8 cellular contexts compared by ENCODE assay signal in the genomic region with DNA sequence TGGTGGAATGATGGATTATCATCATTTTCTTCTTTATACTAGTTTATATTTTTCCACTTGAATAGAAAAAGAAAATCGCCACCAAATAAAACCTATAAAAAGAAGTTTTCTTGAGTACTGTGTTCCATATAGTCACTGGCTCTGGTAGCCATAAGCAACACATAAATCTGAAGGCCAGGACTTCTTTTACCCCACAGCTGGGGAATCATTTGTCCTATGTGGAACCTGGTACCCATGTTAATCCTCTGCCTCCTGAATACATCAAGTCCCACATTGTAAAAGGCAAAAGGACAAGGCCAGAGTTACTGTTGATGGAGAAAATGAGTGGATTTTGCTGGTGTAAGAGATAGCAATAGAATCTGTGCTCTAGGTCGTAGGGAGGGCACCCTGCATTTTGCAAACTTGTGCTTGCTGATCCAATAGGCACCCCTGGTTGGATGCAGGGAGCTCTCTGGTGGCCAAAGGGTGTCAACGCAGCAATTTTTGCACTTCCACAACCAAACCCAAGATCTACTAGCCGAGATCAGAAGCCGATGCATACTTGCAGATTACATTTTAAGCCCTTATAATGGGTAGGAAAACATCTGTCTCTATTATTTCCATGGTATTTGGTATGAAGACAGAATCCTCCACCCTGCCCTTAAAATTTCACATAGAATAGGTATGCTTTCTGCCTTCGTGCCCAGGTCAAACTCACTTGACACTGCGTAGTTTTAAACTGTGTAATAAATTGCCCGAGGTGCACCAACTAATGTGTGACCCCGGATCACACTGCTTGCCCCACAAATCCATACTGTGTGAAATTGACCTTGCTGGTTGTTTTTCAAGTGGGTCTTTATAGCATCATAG.
DNase-seq lines count a peak whose midpoint lies in the region; ATAC-seq, FAIRE-seq and TF ChIP-seq lines count a peak whose summit lies in the region.

No MANE protein-coding gene starts in this region.

- no peak overlapping the region for H3K4me3 ChIP-seq in bronchial epithelial cell (ENCODE audit: low read depth, low read length)

- peak; percentile 79 for ATAC-seq in GM21360 (IDR thresholded peaks at IDR 0.05; ENCODE audit: unreplicated experiment)
- no peak for ATAC-seq in HG03196 (IDR thresholded peaks at IDR 0.05; ENCODE audit: unreplicated experiment)

- peak; percentile 24 for DNase-seq in DMS153 (lab: John Stamatoyannopoulos, UW)
- DNase-seq in LoVo (ENCODE audit: low spot score), result peak; percentile 55
- DNase-seq in RPMI8226, result peak; percentile 66
- peak; percentile 61 for DNase-seq in bronchial epithelial cell (ENCODE audit: low read depth)
- DNase-seq in left kidney (ENCODE audit: low read depth, low spot score), result peak; percentile 83
- peak; percentile 1 to 9 for DNase-seq in stimulated activated CD4-positive, alpha-beta T cell treated with anti-CD3 and anti-CD28 coated beads, Interleukin-4, amount 100 ng/mL, for 4 hours

- H3K27me3 ChIP-seq in bronchial epithelial cell (ENCODE audit: control insufficient read depth, insufficient read depth, low read length), result no peaks in the 10 kb centered on the region

- peak; percentile 28 for FAIRE-seq in bronchial epithelial cell (lab: Jason Lieb, UNC)

- no peaks in the 10 kb centered on the region for H3K36me3 ChIP-seq in bronchial epithelial cell (ENCODE audit: control insufficient read depth, insufficient read depth, low read length)

- peak; percentile 68 for TF ChIP-seq CTCF in bronchial epithelial cell (IDR thresholded peaks at IDR 0.05; ENCODE audit: insufficient read depth, low read length, severe bottlenecking)

Comparison
In these comparisons a context has a peak if more than half of its experiments do, and no peak if none do; other contexts are left out.
1. DNase-seq: peak in every context shown above with its lines; median percentile 83 in left kidney; 66 in RPMI8226; 61 in bronchial epithelial cell; 55 in LoVo; 24 in DMS153; 5 in stimulated activated CD4-positive, alpha-beta T cell treated with anti-CD3 and anti-CD28 coated beads, Interleukin-4, amount 100 ng/mL, for 4 hours.